14 cellular contexts compared by ENCODE assay signal in the genomic region with DNA sequence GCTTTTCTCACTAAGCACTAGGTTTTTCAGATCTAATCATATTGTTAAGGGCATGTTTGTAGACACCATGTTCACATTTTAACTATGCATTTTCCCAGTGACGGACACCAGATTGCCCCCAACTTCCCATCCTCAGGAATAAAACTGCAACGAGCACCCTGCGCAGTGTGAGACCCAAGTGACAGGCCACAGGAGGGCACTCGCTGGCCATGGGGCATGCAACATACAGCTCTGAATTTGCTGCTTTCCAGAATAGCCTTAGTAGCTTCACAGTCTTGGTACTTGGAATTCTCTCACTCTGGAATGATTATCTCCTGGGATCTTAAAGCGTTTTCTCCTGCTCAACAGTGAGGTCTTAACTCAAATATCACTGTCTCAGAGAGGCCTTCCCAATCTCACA.
"Had no signal": no experiment of that assay in that cellular context is flagged by ENCODE, and none has a peak within 500 bp of the region (broad histone marks: within the 10 kb centered on the region; RNA-seq: fewer than 3 reads in every experiment).

No MANE protein-coding gene starts in this region.

- H3K9me3 ChIP-seq: prostate gland, spleen, testis had no signal

- H3K4me3 Mint-ChIP-seq: activated naive CD4-positive, alpha-beta T cell treated with anti-CD3 and anti-CD28 coated beads, Interleukin-2, amount 50 U/mL, for 24 hours; T-helper 1 cell treated with Interleukin-12 subunit alpha and Interleukin-12 subunit beta and Interleukin-4 antibody, amounts not matched to agents 30 μg/mL and 1 μg/mL, for 36 hours had no signal

- H3K4me3 ChIP-seq: hepatocyte, prostate gland had no signal

- H3K9me3 Mint-ChIP-seq: activated naive CD4-positive, alpha-beta T cell treated with anti-CD3 and anti-CD28 coated beads, Interleukin-2, amount 50 U/mL, for 24 hours; activated T-helper 2 cell treated with anti-CD3 and anti-CD28 coated beads, Interferon-gamma antibody, Interleukin-2, Interleukin-4, amounts not matched to agents 10 μg/mL and 5 μg/mL and 100 μg/mL, durations not matched to agents 14 hours and 24 hours and 36 hours; stimulated activated naive CD8-positive, alpha-beta T cell treated with anti-CD3 and anti-CD28 coated beads, Interleukin-15, Interleukin-2, amounts not matched to agents 100 ng/mL and 50 ng/mL, for 24 hours; T-helper 1 cell treated with Interleukin-12 subunit alpha and Interleukin-12 subunit beta and Interleukin-4 antibody, amounts not matched to agents 30 μg/mL and 1 μg/mL, for 36 hours; WTC11 had no signal

- H3K27me3 ChIP-seq: hepatocyte, spleen, testis had no signal

- DNase-seq: activated CD4-positive, alpha-beta T cell treated with anti-CD3 and anti-CD28 coated beads for 48 hours; activated T-cell treated with anti-CD3 and anti-CD28 coated beads for 4 hours; central memory CD4-positive, alpha-beta T cell; effector memory CD4-positive, alpha-beta T cell; stimulated activated CD4-positive, alpha-beta T cell treated with anti-CD3 and anti-CD28 coated beads, Interleukin-1b, Interleukin-23, amount 100 ng/mL, for 48 hours; testis had no signal

- H3K27ac ChIP-seq: hepatocyte had no signal

- H3K27ac Mint-ChIP-seq: activated naive CD4-positive, alpha-beta T cell treated with anti-CD3 and anti-CD28 coated beads, Interleukin-2, amount 50 U/mL, for 24 hours; stimulated activated naive CD8-positive, alpha-beta T cell treated with anti-CD3 and anti-CD28 coated beads, Interleukin-15, Interleukin-2, amounts not matched to agents 100 ng/mL and 50 ng/mL, for 24 hours; WTC11 had no signal

- H3K27me3 Mint-ChIP-seq: activated naive CD4-positive, alpha-beta T cell treated with anti-CD3 and anti-CD28 coated beads, Interleukin-2, amount 50 U/mL, for 24 hours; stimulated activated naive CD8-positive, alpha-beta T cell treated with anti-CD3 and anti-CD28 coated beads, Interleukin-15, Interleukin-2, amounts not matched to agents 100 ng/mL and 50 ng/mL, for 24 hours had no signal

- H3K36me3 ChIP-seq: prostate gland had no signal
